In genomic region chr15:79831635-79832034, GRCh38 we compare ENCODE assay signal across 30 cellular contexts.
"Had no signal": no experiment of that assay in that cellular context is flagged by ENCODE, and none has a peak within 500 bp of the region (broad histone marks: within the 10 kb centered on the region; RNA-seq: fewer than 3 reads in every experiment).

No MANE protein-coding gene starts in this region.

- DNase-seq: activated B cell treated with CpG ODN at 0.5 μM for 24 hours; activated CD4-positive, alpha-beta T cell treated with anti-CD3 and anti-CD28 coated beads for 48 hours; activated CD4-positive, alpha-beta T cell treated with anti-CD3 and anti-CD28 coated beads, Interleukin-2, amount 50 U/mL, for 1 hour; activated CD4-positive, alpha-beta T cell treated with anti-CD3 and anti-CD28 coated beads, Interleukin-2, amount 50 U/mL, for 48 hours; activated CD8-positive, alpha-beta memory T cell treated with anti-CD3 and anti-CD28 coated beads for 24 hours; activated CD8-positive, alpha-beta T cell treated with anti-CD3 and anti-CD28 coated beads for 36 hours; activated effector memory CD4-positive, alpha-beta T cell treated with anti-CD3 and anti-CD28 coated beads, Interleukin-2, amount 50 U/mL, for 16 hours; activated naive CD4-positive, alpha-beta T cell treated with anti-CD3 and anti-CD28 coated beads for 36 hours; activated naive CD8-positive, alpha-beta T cell treated with anti-CD3 and anti-CD28 coated beads for 36 hours; activated naive CD8-positive, alpha-beta T cell treated with anti-CD3 and anti-CD28 coated beads, Interleukin-2, amount 50 U/mL, for 24 hours; activated T-cell treated with anti-CD3 and anti-CD28 coated beads, Interleukin-2, amount 50 U/mL, for 4 hours; adrenal gland; amygdala; aorta; body of pancreas; caudate nucleus; cerebellar nuclear complex; colonic mucosa; effector CD8-positive, alpha-beta T cell; endodermal cell; foreskin fibroblast; T-helper 1 cell; T-helper 17 cell; T1000; WERI-Rb-1 had no signal

- ATAC-seq: activated CD4-positive, CD25-positive, alpha-beta regulatory T cell treated with anti-CD3 and anti-CD28 coated beads, Interleukin-2, amount 50 U/mL, for 24 hours; activated CD8-positive, alpha-beta T cell treated with anti-CD3 and anti-CD28 coated beads for 36 hours; activated naive CD8-positive, alpha-beta T cell treated with anti-CD3 and anti-CD28 coated beads, Interleukin-2, amount 50 U/mL, for 24 hours; activated T-cell treated with anti-CD3 and anti-CD28 coated beads, Interleukin-2, amount 50 U/mL, for 4 hours; body of pancreas; esophagus mucosa; T-helper 17 cell had no signal

- H3K4me1 Mint-ChIP-seq: activated B cell treated with CpG ODN at 0.5 μM for 24 hours; activated naive CD8-positive, alpha-beta T cell treated with anti-CD3 and anti-CD28 coated beads, Interleukin-2, amount 50 U/mL, for 24 hours; endodermal cell had no signal

- H3K9me3 Mint-ChIP-seq: activated B cell treated with CpG ODN at 0.5 μM for 24 hours; activated CD8-positive, alpha-beta T cell treated with anti-CD3 and anti-CD28 coated beads for 36 hours; activated naive CD4-positive, alpha-beta T cell treated with anti-CD3 and anti-CD28 coated beads, Interleukin-2, amount 50 U/mL, for 24 hours; activated naive CD8-positive, alpha-beta T cell treated with anti-CD3 and anti-CD28 coated beads for 36 hours; activated T-cell treated with anti-CD3 and anti-CD28 coated beads, Interleukin-2, amount 50 U/mL, for 4 hours; activated T-helper 2 cell treated with anti-CD3 and anti-CD28 coated beads, Interferon-gamma antibody, Interleukin-2, Interleukin-4, amounts not matched to agents 10 μg/mL and 5 μg/mL and 100 μg/mL, durations not matched to agents 14 hours and 24 hours and 36 hours; endodermal cell; T-helper 2 cell treated with Interferon-gamma antibody and Interleukin-4, amounts not matched to agents 5 μg/mL and 100 μg/mL, for 36 hours had no signal

- H3K4me3 Mint-ChIP-seq: activated B cell treated with CpG ODN at 0.5 μM for 24 hours; activated CD8-positive, alpha-beta T cell treated with anti-CD3 and anti-CD28 coated beads for 36 hours; activated naive CD4-positive, alpha-beta T cell treated with anti-CD3 and anti-CD28 coated beads for 36 hours; activated naive CD4-positive, alpha-beta T cell treated with anti-CD3 and anti-CD28 coated beads, Interleukin-2, amount 50 U/mL, for 24 hours; activated naive CD8-positive, alpha-beta T cell treated with anti-CD3 and anti-CD28 coated beads for 36 hours; activated naive CD8-positive, alpha-beta T cell treated with anti-CD3 and anti-CD28 coated beads, Interleukin-2, amount 50 U/mL, for 24 hours; activated T-cell treated with anti-CD3 and anti-CD28 coated beads, Interleukin-2, amount 50 U/mL, for 4 hours; endodermal cell; T-helper 17 cell; T-helper 2 cell treated with Interferon-gamma antibody and Interleukin-4, amounts not matched to agents 5 μg/mL and 100 μg/mL, for 36 hours had no signal

- H3K27me3 Mint-ChIP-seq: activated B cell treated with CpG ODN at 0.5 μM for 24 hours; activated CD8-positive, alpha-beta T cell treated with anti-CD3 and anti-CD28 coated beads for 36 hours; activated naive CD4-positive, alpha-beta T cell treated with anti-CD3 and anti-CD28 coated beads, Interleukin-2, amount 50 U/mL, for 24 hours; activated naive CD8-positive, alpha-beta T cell treated with anti-CD3 and anti-CD28 coated beads for 36 hours; activated naive CD8-positive, alpha-beta T cell treated with anti-CD3 and anti-CD28 coated beads, Interleukin-2, amount 50 U/mL, for 24 hours; T-helper 17 cell had no signal

- H3K27ac Mint-ChIP-seq: activated B cell treated with CpG ODN at 0.5 μM for 24 hours; activated CD8-positive, alpha-beta T cell treated with anti-CD3 and anti-CD28 coated beads for 36 hours; activated naive CD4-positive, alpha-beta T cell treated with anti-CD3 and anti-CD28 coated beads for 36 hours; activated naive CD4-positive, alpha-beta T cell treated with anti-CD3 and anti-CD28 coated beads, Interleukin-2, amount 50 U/mL, for 24 hours; activated naive CD8-positive, alpha-beta T cell treated with anti-CD3 and anti-CD28 coated beads for 36 hours; activated naive CD8-positive, alpha-beta T cell treated with anti-CD3 and anti-CD28 coated beads, Interleukin-2, amount 50 U/mL, for 24 hours; activated T-helper 2 cell treated with anti-CD3 and anti-CD28 coated beads, Interferon-gamma antibody, Interleukin-2, Interleukin-4, amounts not matched to agents 10 μg/mL and 5 μg/mL and 100 μg/mL, durations not matched to agents 14 hours and 24 hours and 36 hours; endodermal cell; T-helper 17 cell; T-helper 2 cell treated with Interferon-gamma antibody and Interleukin-4, amounts not matched to agents 5 μg/mL and 100 μg/mL, for 36 hours had no signal
